1 cellular context compared by ENCODE assay signal in the genomic region with DNA sequence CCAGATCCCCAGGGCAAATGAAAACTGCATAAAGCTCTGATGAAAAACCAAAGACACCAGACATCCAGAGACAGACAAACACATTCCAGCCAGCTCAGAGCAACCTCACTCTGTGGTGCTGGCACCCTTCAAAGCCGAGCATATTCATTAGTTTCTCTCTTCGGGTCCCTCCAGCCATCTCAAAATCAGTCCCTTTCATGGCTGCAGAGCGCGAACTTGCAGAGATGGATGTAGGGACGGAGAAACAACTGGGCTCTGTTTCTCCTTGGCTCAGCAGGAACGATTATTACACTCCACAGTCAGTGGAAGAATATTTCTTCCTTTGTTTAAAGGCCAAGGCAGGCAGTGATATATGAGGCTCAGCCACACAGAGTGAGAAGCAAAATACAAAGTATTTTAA.
TF ChIP-seq lines count a peak whose summit lies in the region.

No MANE protein-coding gene starts in this region.

TF ChIP-seq in SK-N-SH, 30 proteins besides CTCF, POLR2A, EP300 and RAD21 (continued from another document):
- TF ChIP-seq, protein P1, sequence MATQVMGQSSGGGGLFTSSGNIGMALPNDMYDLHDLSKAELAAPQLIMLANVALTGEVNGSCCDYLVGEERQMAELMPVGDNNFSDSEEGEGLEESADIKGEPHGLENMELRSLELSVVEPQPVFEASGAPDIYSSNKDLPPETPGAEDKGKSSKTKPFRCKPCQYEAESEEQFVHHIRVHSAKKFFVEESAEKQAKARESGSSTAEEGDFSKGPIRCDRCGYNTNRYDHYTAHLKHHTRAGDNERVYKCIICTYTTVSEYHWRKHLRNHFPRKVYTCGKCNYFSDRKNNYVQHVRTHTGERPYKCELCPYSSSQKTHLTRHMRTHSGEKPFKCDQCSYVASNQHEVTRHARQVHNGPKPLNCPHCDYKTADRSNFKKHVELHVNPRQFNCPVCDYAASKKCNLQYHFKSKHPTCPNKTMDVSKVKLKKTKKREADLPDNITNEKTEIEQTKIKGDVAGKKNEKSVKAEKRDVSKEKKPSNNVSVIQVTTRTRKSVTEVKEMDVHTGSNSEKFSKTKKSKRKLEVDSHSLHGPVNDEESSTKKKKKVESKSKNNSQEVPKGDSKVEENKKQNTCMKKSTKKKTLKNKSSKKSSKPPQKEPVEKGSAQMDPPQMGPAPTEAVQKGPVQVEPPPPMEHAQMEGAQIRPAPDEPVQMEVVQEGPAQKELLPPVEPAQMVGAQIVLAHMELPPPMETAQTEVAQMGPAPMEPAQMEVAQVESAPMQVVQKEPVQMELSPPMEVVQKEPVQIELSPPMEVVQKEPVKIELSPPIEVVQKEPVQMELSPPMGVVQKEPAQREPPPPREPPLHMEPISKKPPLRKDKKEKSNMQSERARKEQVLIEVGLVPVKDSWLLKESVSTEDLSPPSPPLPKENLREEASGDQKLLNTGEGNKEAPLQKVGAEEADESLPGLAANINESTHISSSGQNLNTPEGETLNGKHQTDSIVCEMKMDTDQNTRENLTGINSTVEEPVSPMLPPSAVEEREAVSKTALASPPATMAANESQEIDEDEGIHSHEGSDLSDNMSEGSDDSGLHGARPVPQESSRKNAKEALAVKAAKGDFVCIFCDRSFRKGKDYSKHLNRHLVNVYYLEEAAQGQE (IDR thresholded peaks at IDR 0.05; ENCODE audit: low read depth, low read length), result no peak
- TF ChIP-seq TEAD4 (IDR thresholded peaks at IDR 0.05; ENCODE audit: borderline replicate concordance, insufficient read depth) (no peak), SMC3 (IDR thresholded peaks at IDR 0.05; ENCODE audit: low read depth, low read length) (no peak), GATA2 (CRISPR knock-in tag; IDR thresholded peaks at IDR 0.05) (no peak), SIN3A (IDR thresholded peaks at IDR 0.05; ENCODE audit: borderline replicate concordance, low read depth, low read length) (no peak), TCF12 (IDR thresholded peaks at IDR 0.05) (no peak)
TF ChIP-seq in SK-N-SH: peak in this region for 0.
